1 cellular context compared by ENCODE assay signal in genomic region chr11:76410771-76411423, GRCh38.
TF ChIP-seq lines count a peak whose summit lies in the region.

No MANE protein-coding gene starts in this region.

TF ChIP-seq in K562, 482 proteins besides CTCF, POLR2A, EP300 and RAD21:
- TF ChIP-seq ZNF24 (IDR thresholded peaks at IDR 0.05) (no peak), ZNF507 (tag; conservative IDR thresholded peaks at IDR 0.05) (no peak), MEIS2 (IDR thresholded peaks at IDR 0.05; ENCODE audit: partially characterized antibody) (peak; percentile 74), L3MBTL2 (IDR thresholded peaks at IDR 0.05) (no peak), ZNF354B (CRISPR knock-in tag; IDR thresholded peaks at IDR 0.05) (no peak)
- TF ChIP-seq, protein P1, sequence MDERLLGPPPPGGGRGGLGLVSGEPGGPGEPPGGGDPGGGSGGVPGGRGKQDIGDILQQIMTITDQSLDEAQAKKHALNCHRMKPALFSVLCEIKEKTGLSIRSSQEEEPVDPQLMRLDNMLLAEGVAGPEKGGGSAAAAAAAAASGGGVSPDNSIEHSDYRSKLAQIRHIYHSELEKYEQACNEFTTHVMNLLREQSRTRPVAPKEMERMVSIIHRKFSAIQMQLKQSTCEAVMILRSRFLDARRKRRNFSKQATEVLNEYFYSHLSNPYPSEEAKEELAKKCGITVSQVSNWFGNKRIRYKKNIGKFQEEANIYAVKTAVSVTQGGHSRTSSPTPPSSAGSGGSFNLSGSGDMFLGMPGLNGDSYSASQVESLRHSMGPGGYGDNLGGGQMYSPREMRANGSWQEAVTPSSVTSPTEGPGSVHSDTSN (CRISPR knock-in tag; IDR thresholded peaks at IDR 0.05; ENCODE audit: low read depth) = no peak
- TF ChIP-seq, protein P1 (tag; conservative IDR thresholded peaks at IDR 0.05; ENCODE audit: low read depth) = peak; percentile 74
